Comparison of ENCODE assay signal across 21 cellular contexts in genomic region chr16:14063618-14064581, GRCh38.
"Had no signal": no experiment of that assay in that cellular context is flagged by ENCODE, and none has a peak within 500 bp of the region (broad histone marks: within the 10 kb centered on the region; RNA-seq: fewer than 3 reads in every experiment).

No MANE protein-coding gene starts in this region.

- DNase-seq: effector memory CD8-positive, alpha-beta T cell; glutamatergic neuron; left colon; left ventricle myocardium superior; mesendoderm; naive B cell; occipital lobe; pancreas; stimulated activated CD4-positive, alpha-beta T cell treated with anti-CD3 and anti-CD28 coated beads, Interleukin-2, amount 100 ng/mL, for 24 hours; stimulated activated CD4-positive, alpha-beta T cell treated with anti-CD3 and anti-CD28 coated beads, Interleukin-4, amount 100 ng/mL, for 4 hours; stimulated activated naive B cell treated with anti-CD40 and anti-IgM and Interleukin-4, amounts not matched to agents 10 μg/mL and 1 μg/mL and 100 μg/mL, for 72 hours; stimulated activated naive CD8-positive, alpha-beta T cell treated with anti-CD3 and anti-CD28 coated beads, Interleukin-15, amount 100 ng/mL, for 72 hours; transverse colon had no signal

- H3K4me1 ChIP-seq: esophagus muscularis mucosa, gastroesophageal sphincter, pancreas, transverse colon had no signal

- FAIRE-seq: colon, keratinocyte, pancreas had no signal

- H3K9me3 ChIP-seq: esophagus muscularis mucosa, gastroesophageal sphincter, pancreas, thoracic aorta, transverse colon had no signal

- ATAC-seq: effector memory CD8-positive, alpha-beta T cell; gastroesophageal sphincter; left colon; left ventricle myocardium superior; pancreas; sciatic nerve; stimulated activated naive B cell treated with anti-CD40 and anti-IgM and Interleukin-4, amounts not matched to agents 10 μg/mL and 1 μg/mL and 100 μg/mL, for 72 hours; stimulated activated naive CD8-positive, alpha-beta T cell treated with anti-CD3 and anti-CD28 coated beads, Interleukin-15, amount 100 ng/mL, for 72 hours had no signal

- H3K27me3 ChIP-seq: esophagus muscularis mucosa, gastroesophageal sphincter, pancreas, transverse colon had no signal

- H3K4me3 ChIP-seq: esophagus muscularis mucosa, gastroesophageal sphincter, pancreas, skin epidermis, thoracic aorta, transverse colon had no signal

- H3K27ac ChIP-seq: epithelial cell of prostate, esophagus muscularis mucosa, gastroesophageal sphincter, pancreas, skin epidermis, thoracic aorta, transverse colon had no signal

- H3K36me3 ChIP-seq: esophagus muscularis mucosa, gastroesophageal sphincter, pancreas, thoracic aorta, transverse colon had no signal
